In genomic region chr1:206461602-206462455, GRCh38 we compare ENCODE assay signal across 8 cellular contexts. TPM values are rescaled to one million over a fixed set of nuclear protein-coding genes. Genes with fewer than 3 reads are reported as not detected.
A peak's percentile ranks its signal among the peaks of the same experiment; 100 is the strongest.
DNase-seq lines count a peak whose midpoint lies in the region; ATAC-seq and TF ChIP-seq lines count a peak whose summit lies in the region.

No MANE protein-coding gene starts in this region.

- H3K9me3 Mint-ChIP-seq in activated naive CD8-positive, alpha-beta T cell treated with anti-CD3 and anti-CD28 coated beads for 36 hours = no peaks in the 10 kb centered on the region

- ATAC-seq in GM18870 (IDR thresholded peaks at IDR 0.05; ENCODE audit: unreplicated experiment) (peak; percentile 51), Right ventricle myocardium superior (ENCODE audit: poor library complexity) (peak; percentile 75), GM21576 (IDR thresholded peaks at IDR 0.05; ENCODE audit: unreplicated experiment) (no peak)

- intact Hi-C loops in Right ventricle myocardium superior (cut with DNase I) = no loop called here

- no peak overlapping the region for H3K27ac Mint-ChIP-seq in activated naive CD8-positive, alpha-beta T cell treated with anti-CD3 and anti-CD28 coated beads for 36 hours

- peak; percentile 72 for DNase-seq in AG10803 (ENCODE audit: low read depth)
- DNase-seq in NAMALWA (ENCODE audit: low spot score) = peak; percentile 84
- peak; percentile 63 for DNase-seq in SW480 (ENCODE audit: low spot score)
- peak; percentile 62 for DNase-seq in activated naive CD8-positive, alpha-beta T cell treated with anti-CD3 and anti-CD28 coated beads for 36 hours
- DNase-seq in Right ventricle myocardium superior = no peak
- DNase-seq in retinal pigment epithelial cell (ENCODE audit: low read depth) = no peak

- H3K36me3 Mint-ChIP-seq in activated naive CD8-positive, alpha-beta T cell treated with anti-CD3 and anti-CD28 coated beads for 36 hours = no peaks in the 10 kb centered on the region

- no peak overlapping the region for H3K4me3 Mint-ChIP-seq in activated naive CD8-positive, alpha-beta T cell treated with anti-CD3 and anti-CD28 coated beads for 36 hours

- no peaks in the 10 kb centered on the region for H3K27me3 Mint-ChIP-seq in activated naive CD8-positive, alpha-beta T cell treated with anti-CD3 and anti-CD28 coated beads for 36 hours

- H3K4me1 Mint-ChIP-seq in activated naive CD8-positive, alpha-beta T cell treated with anti-CD3 and anti-CD28 coated beads for 36 hours = peaks cover 44% of the 10 kb centered on the region

- peak; percentile 86 for TF ChIP-seq CTCF in AG10803 (conservative IDR thresholded peaks at IDR 0.05; ENCODE audit: low read length)
- TF ChIP-seq CTCF in retinal pigment epithelial cell (conservative IDR thresholded peaks at IDR 0.05; ENCODE audit: low read depth, low read length) = peak; percentile 90

- no peak overlapping the region for H3K4me3 ChIP-seq in AG10803 (ENCODE audit: low read length)
- H3K4me3 ChIP-seq in retinal pigment epithelial cell (ENCODE audit: low read length) = no peak overlapping the region

RNA-seq across cellular contexts. Expression of gene IKBKE, which starts 8.4 kb away (rescaled TPM):
- total RNA-seq in activated naive CD8-positive, alpha-beta T cell treated with anti-CD3 and anti-CD28 coated beads for 36 hours = 10 to 100 TPM; 18.7 to 19.8 TPM
- total RNA-seq in Right ventricle myocardium superior = 0.46 TPM

RNA-seq across cellular contexts. Expression of gene RASSF5, which starts 45.5 kb away (rescaled TPM):
- total RNA-seq in activated naive CD8-positive, alpha-beta T cell treated with anti-CD3 and anti-CD28 coated beads for 36 hours = 100 to 1,000 TPM; 223 to 226 TPM
- 3.9 TPM for total RNA-seq in Right ventricle myocardium superior

Comparison
In these comparisons a context has a peak if more than half of its experiments do, and no peak if none do; other contexts are left out.
1. DNase-seq: peak in AG10803 (single experiment), NAMALWA (single experiment), SW480 (single experiment) and activated naive CD8-positive, alpha-beta T cell treated with anti-CD3 and anti-CD28 coated beads for 36 hours (single experiment); none in Right ventricle myocardium superior (single experiment) and retinal pigment epithelial cell (single experiment).
2. RNA of gene IKBKE, which starts 8.4 kb away (total RNA-seq): 18.7 to 19.8 TPM in activated naive CD8-positive, alpha-beta T cell treated with anti-CD3 and anti-CD28 coated beads for 36 hours; 0.46 TPM in Right ventricle myocardium superior (single experiment); every median in the first group is over 10 times any median in the second.
3. RNA of gene RASSF5, which starts 45.5 kb away (total RNA-seq): 223 to 226 TPM in activated naive CD8-positive, alpha-beta T cell treated with anti-CD3 and anti-CD28 coated beads for 36 hours; 3.9 TPM in Right ventricle myocardium superior (single experiment); every median in the first group is over 10 times any median in the second.